In the genomic region with DNA sequence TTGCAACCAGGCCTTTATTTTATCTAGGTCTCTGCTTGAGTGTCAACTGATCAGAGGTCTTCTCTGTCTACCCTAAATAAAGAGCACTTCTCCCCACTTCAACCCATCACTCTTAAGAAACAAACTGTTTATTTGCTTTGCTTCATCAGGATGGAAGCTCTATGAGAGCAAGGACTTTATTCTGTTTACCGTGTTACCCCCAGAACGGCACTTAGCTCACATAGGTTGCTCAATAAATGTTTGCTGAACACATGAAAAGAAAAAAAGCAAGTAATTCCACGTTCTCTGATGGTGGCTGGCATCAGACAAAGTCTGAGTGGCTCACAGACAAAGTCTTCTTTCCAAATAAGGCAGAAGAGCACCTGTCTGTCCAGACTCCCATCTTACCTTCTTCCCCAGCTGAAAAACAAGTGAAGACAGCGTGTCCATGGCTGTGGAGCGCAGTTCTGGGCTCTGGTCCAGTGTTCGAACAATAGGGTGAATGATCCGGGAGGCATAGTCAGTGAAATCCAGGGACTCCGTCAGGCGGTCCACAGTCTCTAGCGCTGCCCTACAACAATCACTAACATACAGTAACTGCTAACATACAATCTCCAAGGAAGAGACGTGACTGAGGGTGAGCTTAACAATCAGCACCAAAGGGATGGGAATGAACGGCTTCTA, we compare ENCODE assay signal across 18 cellular contexts. TPM values are rescaled to one million over a fixed set of nuclear protein-coding genes. Genes with fewer than 3 reads are reported as not detected.
DNase-seq lines count a peak whose midpoint lies in the region; ATAC-seq and TF ChIP-seq lines count a peak whose summit lies in the region.
"Had no signal": no experiment of that assay in that cellular context is flagged by ENCODE, and none has a peak within 500 bp of the region (broad histone marks: within the 10 kb centered on the region; RNA-seq: fewer than 3 reads in every experiment).

No MANE protein-coding gene starts in this region.

- WGBS in right lobe of liver (ENCODE audit: insufficient coverage, low coverage, low lambda C conversion rate, missing lambda C conversion rate): 41% methylated on average over 12 of the region's 12 CpGs

- peaks cover 0 to 46% (median 32%) of the 10 kb centered on the region in 4 donors for H3K36me3 ChIP-seq in right lobe of liver

- DNase-seq in NCI-H1092 treated with DMSO at 0.1 percent for 48 hours (lab: John Stamatoyannopoulos, UW) (peak; percentile 20), NCI-H1092 (lab: John Stamatoyannopoulos, UW) (no peak), dorsolateral prefrontal cortex (peak in 9 of 10 donors; percentile 44 to 83 (median 69)), right lobe of liver (peak in 2 of 3 donors; percentile 32 to 67), erythroblast (lab: John Stamatoyannopoulos, UW) (no peak)
- DNase-seq in stimulated activated effector memory CD8-positive, alpha-beta T cell treated with anti-CD3 and anti-CD28 coated beads, Interleukin-12 subunit alpha, Interleukin-12 subunit beta, amount 100 ng/mL, for 72 hours (ENCODE audit: low spot score in 2 of 2): no peak
- DNase-seq: Caco-2, DMS53, H7, IMR-90, Kasumi-1, NCI-H1417 treated with DMSO at 0.1 percent for 48 hours, NCI-H446, PC-3 had no signal

- H3K4me3 Mint-ChIP-seq in stimulated activated effector memory CD8-positive, alpha-beta T cell treated with anti-CD3 and anti-CD28 coated beads, Interleukin-12 subunit alpha, Interleukin-12 subunit beta, amount 100 ng/mL, for 72 hours: no peak overlapping the region

- H3K4me3 ChIP-seq in dorsolateral prefrontal cortex (no peak overlapping the region), right lobe of liver (no peak overlapping the region)
- H3K4me3 ChIP-seq: BLaER1 treated with 17β-estradiol and CSF1 and Interleukin-3, amounts not matched to agents 10 nM and 100 nM had no signal

- no peaks in the 10 kb centered on the region for H3K4me1 Mint-ChIP-seq in stimulated activated effector memory CD8-positive, alpha-beta T cell treated with anti-CD3 and anti-CD28 coated beads, Interleukin-12 subunit alpha, Interleukin-12 subunit beta, amount 100 ng/mL, for 72 hours

- peak in 12 of 56 donors; percentile 10 to 44 (median 22) for TF ChIP-seq CTCF in dorsolateral prefrontal cortex (IDR thresholded peaks at IDR 0.05 in 54 of 56, conservative IDR thresholded peaks at IDR 0.05 in 2 of 56; ENCODE audit: low read depth in 1 of 56, partially characterized antibody in 56 of 56)
- no peak for TF ChIP-seq CTCF in right lobe of liver (IDR thresholded peaks at IDR 0.05)

- TF ChIP-seq POLR2A in right lobe of liver (IDR thresholded peaks at IDR 0.05) (no peak), erythroblast (IDR thresholded peaks at IDR 0.05; ENCODE audit: low read length) (no peak)

- H3K9me3 Mint-ChIP-seq in stimulated activated effector memory CD8-positive, alpha-beta T cell treated with anti-CD3 and anti-CD28 coated beads, Interleukin-12 subunit alpha, Interleukin-12 subunit beta, amount 100 ng/mL, for 72 hours: no peaks in the 10 kb centered on the region

- no peaks in the 10 kb centered on the region for H3K9me3 ChIP-seq in right lobe of liver
- H3K9me3 ChIP-seq: BLaER1 treated with 17β-estradiol and CSF1 and Interleukin-3, amounts not matched to agents 10 nM and 100 nM; Caco-2 had no signal

- peak overlapping the region in 43 of 59 donors; percentile 0 to 82 (median 48) for H3K27ac ChIP-seq in dorsolateral prefrontal cortex
- H3K27ac ChIP-seq in right lobe of liver: peak overlapping the region in 1 of 3 donors; percentile 41
- H3K27ac ChIP-seq: 22Rv1; BLaER1 treated with 17β-estradiol and CSF1 and Interleukin-3, amounts not matched to agents 10 nM and 100 nM had no signal

- intact Hi-C loops in dorsolateral prefrontal cortex (cut with DNase I): loop anchor here in 1 of 2 donors (5.0 to 10.0 kb wide), 2 partner anchors 115 to 147 kb away; partner anchors contain the start of genes EXOSC10 and SRM
- intact Hi-C loops in right lobe of liver (cut with DNase I): no loop called here

- ATAC-seq in right lobe of liver: peak; percentile 67 to 76 (median 71)
- ATAC-seq in stimulated activated effector memory CD8-positive, alpha-beta T cell treated with anti-CD3 and anti-CD28 coated beads, Interleukin-12 subunit alpha, Interleukin-12 subunit beta, amount 100 ng/mL, for 72 hours: no peak
- no peak for ATAC-seq in HG02938 (IDR thresholded peaks at IDR 0.05; ENCODE audit: unreplicated experiment)
- ATAC-seq in HG02981 (IDR thresholded peaks at IDR 0.05; ENCODE audit: unreplicated experiment): no peak
- ATAC-seq: PC-3 had no signal

- H3K27ac Mint-ChIP-seq in stimulated activated effector memory CD8-positive, alpha-beta T cell treated with anti-CD3 and anti-CD28 coated beads, Interleukin-12 subunit alpha, Interleukin-12 subunit beta, amount 100 ng/mL, for 72 hours: peak overlapping the region; percentile 66

- no peaks in the 10 kb centered on the region for H3K27me3 ChIP-seq in dorsolateral prefrontal cortex
- H3K27me3 ChIP-seq in right lobe of liver: no peaks in the 10 kb centered on the region
- H3K27me3 ChIP-seq: BLaER1 treated with 17β-estradiol and CSF1 and Interleukin-3, amounts not matched to agents 10 nM and 100 nM had no signal

- H3K36me3 Mint-ChIP-seq in stimulated activated effector memory CD8-positive, alpha-beta T cell treated with anti-CD3 and anti-CD28 coated beads, Interleukin-12 subunit alpha, Interleukin-12 subunit beta, amount 100 ng/mL, for 72 hours: peaks cover 97% of the 10 kb centered on the region

- H3K4me1 ChIP-seq in right lobe of liver: peaks cover 0 to 8% (median 0%) of the 10 kb centered on the region in 4 donors
- H3K4me1 ChIP-seq: BLaER1 treated with 17β-estradiol and CSF1 and Interleukin-3, amounts not matched to agents 10 nM and 100 nM; Caco-2 had no signal

RNA-seq across cellular contexts. Expression of gene ANGPTL7, which starts 22.9 kb away (rescaled TPM):
- 1 to 10 TPM in 10 of 120 experiments, under 1 TPM in 51, not detected in 59; 0.14 to 3.0 (median 0.56) TPM for total RNA-seq in dorsolateral prefrontal cortex
- not detected for total RNA-seq in right lobe of liver
- total RNA-seq: Caco-2, H7, PC-3 had no signal

RNA-seq across cellular contexts. Expression of gene MTOR, which starts 50.3 kb away (rescaled TPM):
- total RNA-seq in dorsolateral prefrontal cortex (10 to 100 TPM; 45.9 to 83.6 (median 63.3) TPM), right lobe of liver (10 to 100 TPM; 25.1 to 35.3 (median 32.4) TPM)

Comparison
In these comparisons a context has a peak if more than half of its experiments do, and no peak if none do; other contexts are left out.
1. DNase-seq: peak in NCI-H1092 treated with DMSO at 0.1 percent for 48 hours (single experiment), dorsolateral prefrontal cortex (9 of 10) and right lobe of liver (2 of 3); none in NCI-H1092 (single experiment), stimulated activated effector memory CD8-positive, alpha-beta T cell treated with anti-CD3 and anti-CD28 coated beads, Interleukin-12 subunit alpha, Interleukin-12 subunit beta, amount 100 ng/mL, for 72 hours (0 of 2) and erythroblast (0 of 2).
2. ATAC-seq: peak in right lobe of liver (4 of 4); none in stimulated activated effector memory CD8-positive, alpha-beta T cell treated with anti-CD3 and anti-CD28 coated beads, Interleukin-12 subunit alpha, Interleukin-12 subunit beta, amount 100 ng/mL, for 72 hours (single experiment), HG02938 (single experiment) and HG02981 (single experiment).